Comparison of ENCODE assay signal across 11 cellular contexts in the genomic region with DNA sequence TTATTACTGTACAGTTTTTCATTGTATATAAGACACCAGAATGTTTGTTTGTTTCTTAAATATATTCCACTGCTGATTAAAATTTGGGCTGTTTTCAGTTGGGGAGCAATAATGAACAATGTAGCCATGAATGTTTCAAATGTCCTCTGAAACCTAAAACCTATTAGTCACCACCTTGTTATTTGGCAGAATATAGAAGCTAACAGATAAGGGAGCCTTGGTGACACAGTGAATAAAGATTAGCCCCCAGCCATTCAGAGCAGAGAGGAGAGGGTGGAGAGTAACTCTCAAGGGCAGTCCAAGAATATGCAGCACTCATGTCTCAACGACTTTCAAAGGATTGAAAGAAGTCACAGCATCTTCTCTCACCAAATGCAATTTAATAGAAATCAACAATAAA. TPM values are rescaled to one million over a fixed set of nuclear protein-coding genes. Genes with fewer than 3 reads are reported as not detected.
DNase-seq lines count a peak whose midpoint lies in the region; ATAC-seq and TF ChIP-seq lines count a peak whose summit lies in the region.
"Had no signal": no experiment of that assay in that cellular context is flagged by ENCODE, and none has a peak within 500 bp of the region (broad histone marks: within the 10 kb centered on the region; RNA-seq: fewer than 3 reads in every experiment).

No MANE protein-coding gene starts in this region.

- H3K27me3 ChIP-seq in ACC112 (ENCODE audit: insufficient read depth, low read length): no peaks in the 10 kb centered on the region
- H3K27me3 ChIP-seq in prostate gland (replicated peaks; ENCODE audit: insufficient read depth): no peaks in the 10 kb centered on the region
- H3K27me3 ChIP-seq: BLaER1 had no signal

- H3K27ac ChIP-seq in ACC112 (ENCODE audit: low read depth, low read length) (peak overlapping the region; percentile 70), prostate gland (no peak overlapping the region)
- H3K27ac ChIP-seq: BLaER1, epithelial cell of prostate had no signal

- TF ChIP-seq POLR2A in prostate gland (IDR thresholded peaks at IDR 0.05): no peak

- DNase-seq in HUDEP-2 (lab: John Stamatoyannopoulos, UW; ENCODE audit: unreplicated experiment in 76 of 76) (peak in 67 of 76 experiments; percentile 2 to 93 (median 56)), amniotic epithelial cell (ENCODE audit: low read depth) (peak; percentile 71), iris pigment epithelial cell (ENCODE audit: low read depth) (peak; percentile 85), prostate gland (ENCODE audit: low spot score) (no peak), HPDE6-E6E7 (ENCODE audit: extremely low spot score) (no peak)
- DNase-seq in activated naive CD4-positive, alpha-beta T cell (lab: John Stamatoyannopoulos, UW): no peak
- DNase-seq: T-helper 1 cell had no signal

- H3K4me3 ChIP-seq in ACC112 (ENCODE audit: low read depth, low read length) (peak overlapping the region; percentile 19; the same call in 1 of the 2 replicates), prostate gland (no peak overlapping the region)
- H3K4me3 ChIP-seq: BLaER1 had no signal

- 23% methylated on average over 1 of the region's 1 CpG for WGBS in prostate gland

- no peak for ATAC-seq in HG03565 (IDR thresholded peaks at IDR 0.05; ENCODE audit: unreplicated experiment)

- no peaks in the 10 kb centered on the region for H3K9me3 ChIP-seq in prostate gland
- H3K9me3 ChIP-seq: BLaER1 had no signal

- TF ChIP-seq CTCF in prostate gland (IDR thresholded peaks at IDR 0.05): no peak

- no peaks in the 10 kb centered on the region for H3K36me3 ChIP-seq in ACC112 (ENCODE audit: insufficient read depth, low read length)
- no peaks in the 10 kb centered on the region for H3K36me3 ChIP-seq in prostate gland
- H3K36me3 ChIP-seq: BLaER1 had no signal

- H3K79me2 ChIP-seq in ACC112 (ENCODE audit: control insufficient read depth, insufficient read depth, low read length, unreplicated experiment): no peaks in the 10 kb centered on the region

- H3K4me1 ChIP-seq in ACC112 (ENCODE audit: control insufficient read depth, insufficient read depth, low read length, unreplicated experiment) (peaks cover 24% of the 10 kb centered on the region), prostate gland (replicated peaks) (no peaks in the 10 kb centered on the region)
- H3K4me1 ChIP-seq: BLaER1 had no signal

- H2AFZ ChIP-seq in ACC112 (ENCODE audit: low read length, unreplicated experiment): no peak overlapping the region

- intact Hi-C loops in prostate gland (cut with DNase I): no loop called here

RNA-seq across cellular contexts. Expression of gene ATP8B1, which starts 43.1 kb away (rescaled TPM):
- 100 to 1,000 TPM in 1 of 2 donors, 10 to 100 TPM in 1; 33.5 to 103 TPM for total RNA-seq in prostate gland

Comparison
In these comparisons a context has a peak if more than half of its experiments do, and no peak if none do; other contexts are left out.
1. DNase-seq: peak in HUDEP-2 (67 of 76), amniotic epithelial cell (single experiment) and iris pigment epithelial cell (single experiment); none in activated naive CD4-positive, alpha-beta T cell (0 of 4), prostate gland (single experiment) and HPDE6-E6E7 (single experiment).